ENCODE assay signal across 10 cellular contexts in the genomic region with DNA sequence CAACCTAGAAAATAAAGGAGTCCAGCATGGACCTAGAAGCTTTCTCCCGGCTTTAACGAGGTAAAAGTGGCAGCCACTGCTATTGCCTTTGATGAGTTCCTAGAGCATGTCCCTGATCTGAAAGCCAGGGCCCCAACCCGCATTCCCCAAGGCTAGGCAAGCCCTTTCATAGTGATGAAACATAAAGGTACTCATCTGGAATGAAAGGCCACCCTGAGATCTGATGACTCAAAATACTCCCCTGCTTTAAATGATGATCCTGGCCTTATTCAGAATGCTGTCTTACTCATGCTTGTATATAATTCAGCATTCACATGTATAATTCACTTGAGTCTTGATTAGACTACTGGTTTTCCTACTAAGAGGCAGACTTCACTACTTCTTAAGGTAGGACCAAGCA. TPM values are rescaled to one million over a fixed set of nuclear protein-coding genes. Genes with fewer than 3 reads are reported as not detected.
DNase-seq lines count a peak whose midpoint lies in the region; ATAC-seq, FAIRE-seq and TF ChIP-seq lines count a peak whose summit lies in the region.
"Had no signal": no experiment of that assay in that cellular context is flagged by ENCODE, and none has a peak within 500 bp of the region (broad histone marks: within the 10 kb centered on the region; RNA-seq: fewer than 3 reads in every experiment).

No MANE protein-coding gene starts in this region.

- no peak for TF ChIP-seq EP300 in SK-N-SH (IDR thresholded peaks at IDR 0.05; ENCODE audit: borderline replicate concordance in 1 of 2, low read depth in 1 of 2, low read length in 1 of 2)

- H2AFZ ChIP-seq in SK-N-SH (ENCODE audit: low read depth): no peak overlapping the region

- H3K4me1 ChIP-seq in SK-N-SH (ENCODE audit: control insufficient read depth in 1 of 2, insufficient read depth in 2 of 2, low read depth in 1 of 2, low read length in 1 of 2) (peaks cover 0 to 44% of the 10 kb centered on the region in 2 experiments; a peak in 2 of 4 replicates), esophagus (ENCODE audit: control insufficient read depth in 2 of 2, insufficient read depth in 2 of 2, low read length in 1 of 2) (peaks cover 0 to 4% of the 10 kb centered on the region in 2 donors), small intestine (ENCODE audit: control insufficient read depth in 2 of 2, insufficient read depth in 1 of 2, low read depth in 1 of 2, low read length in 1 of 2) (no peaks in the 10 kb centered on the region)
- H3K4me1 ChIP-seq: pancreas had no signal

- peaks cover 50 to 73% of the 10 kb centered on the region in 2 experiments for H3K36me3 ChIP-seq in SK-N-SH (replicated peaks in 1 of 2; ENCODE audit: control insufficient read depth in 1 of 2, insufficient read depth in 2 of 2, low read length in 1 of 2)
- H3K36me3 ChIP-seq in esophagus (ENCODE audit: control insufficient read depth in 2 of 2, insufficient read depth in 2 of 2, low read length in 1 of 2): peaks cover 13 to 17% of the 10 kb centered on the region in 2 donors
- peaks cover 20 to 36% of the 10 kb centered on the region in 2 donors for H3K36me3 ChIP-seq in small intestine (ENCODE audit: control insufficient read depth in 2 of 2, insufficient read depth in 2 of 2, low read length in 2 of 2)

- POLR2A ChIA-PET in SK-N-SH (lab: Yijun Ruan, JAX): no interaction called here

- TF ChIP-seq POLR2A in GM12891 (IDR thresholded peaks at IDR 0.05; ENCODE audit: low read depth, low read length): no peak

- WGBS in SK-N-SH (ENCODE audit: low lambda C conversion rate): 35% methylated on average over 3 of the region's 3 CpGs
- 45 to 56% methylated on average over 3 of the region's 3 CpGs for WGBS in esophagus, 2 donors
- 83 to 89% (median 84%) methylated on average over 3 of the region's 3 CpGs for WGBS in small intestine, 3 donors

- H3K27ac ChIP-seq in SK-N-SH (ENCODE audit: low read depth in 2 of 2, low read length in 1 of 2) (peak overlapping the region in 1 of 2 experiments; percentile 100; a peak in 2 of 4 replicates), esophagus (ENCODE audit: low read depth in 2 of 2, low read length in 1 of 2) (peak overlapping the region; percentile 28 to 40), small intestine (ENCODE audit: low read depth in 1 of 2, low read length in 1 of 2) (no peak overlapping the region)
- H3K27ac ChIP-seq: pancreas had no signal

- H3K4me3 ChIP-seq in SK-N-SH (ENCODE audit: low read depth in 2 of 2, low read length in 1 of 2) (no peak overlapping the region), esophagus (ENCODE audit: low read depth in 1 of 2, low read length in 2 of 2) (no peak overlapping the region), small intestine (ENCODE audit: low read depth in 1 of 2, low read length in 2 of 2) (no peak overlapping the region)
- H3K4me3 ChIP-seq: gastroesophageal sphincter, pancreas had no signal

- TF ChIP-seq CTCF in SK-N-SH (IDR thresholded peaks at IDR 0.05): no peak

- peaks cover 19% of the 10 kb centered on the region; the same call in 1 of the 2 replicates for H3K79me2 ChIP-seq in SK-N-SH (ENCODE audit: insufficient read depth)

- H3F3A ChIP-seq in SK-N-SH (replicated peaks; ENCODE audit: insufficient read depth): peaks cover 56% of the 10 kb centered on the region

- H3K27me3 ChIP-seq in SK-N-SH (ENCODE audit: insufficient read depth) (no peaks in the 10 kb centered on the region), esophagus (ENCODE audit: control insufficient read depth in 1 of 2, insufficient read depth in 2 of 2, low read length in 2 of 2) (no peaks in the 10 kb centered on the region), small intestine (ENCODE audit: control insufficient read depth in 2 of 2, insufficient read depth in 2 of 2, low read length in 2 of 2) (no peaks in the 10 kb centered on the region)
- H3K27me3 ChIP-seq: gastroesophageal sphincter, pancreas had no signal

- H3K9me3 ChIP-seq in SK-N-SH: no peaks in the 10 kb centered on the region
- no peaks in the 10 kb centered on the region for H3K9me3 ChIP-seq in esophagus (ENCODE audit: control insufficient read depth in 2 of 2, insufficient read depth in 1 of 2, low read depth in 1 of 2, low read length in 1 of 2)
- no peaks in the 10 kb centered on the region for H3K9me3 ChIP-seq in small intestine (ENCODE audit: control insufficient read depth, low read depth)
- H3K9me3 ChIP-seq: gastroesophageal sphincter, pancreas had no signal

- H3K9ac ChIP-seq in SK-N-SH: peak overlapping the region; percentile 70

- TF ChIP-seq RAD21 in SK-N-SH (IDR thresholded peaks at IDR 0.05; ENCODE audit: low read length): no peak

- H3K9me2 ChIP-seq in SK-N-SH: no peaks in the 10 kb centered on the region

- DNase-seq in ELR (ENCODE audit: low read depth) (peak; percentile 100), SK-N-SH (no peak), NCI-H2227 treated with DMSO at 0.1 percent for 48 hours (lab: John Stamatoyannopoulos, UW) (no peak), small intestine (no peak), GM12891 (ENCODE audit: insufficient read length, low spot score) (no peak)
- DNase-seq in stimulated activated CD4-positive, alpha-beta T cell treated with anti-CD3 and anti-CD28 coated beads, Interleukin-1b, Interleukin-23, amount 100 ng/mL, for 48 hours: peak; percentile 70
- DNase-seq: pancreas had no signal

- no peaks in the 10 kb centered on the region for H4K20me1 ChIP-seq in SK-N-SH (ENCODE audit: insufficient read depth)

- H3K4me2 ChIP-seq in SK-N-SH: peak overlapping the region; percentile 61; the same call in 1 of the 2 replicates

- FAIRE-seq in small intestine (lab: Jason Lieb, UNC) (no peak), GM12891 (lab: Jason Lieb, UNC) (no peak)
- FAIRE-seq: pancreas had no signal

- CTCF ChIA-PET in SK-N-SH (lab: Yijun Ruan, JAX): no interaction called here

- ATAC-seq in HG02973 (IDR thresholded peaks at IDR 0.05; ENCODE audit: unreplicated experiment): no peak
- ATAC-seq: gastroesophageal sphincter, pancreas had no signal

TF ChIP-seq in SK-N-SH, 30 proteins besides CTCF, POLR2A, EP300 and RAD21 (continues in another document):
- TF ChIP-seq NRF1 (IDR thresholded peaks at IDR 0.05; ENCODE audit: low read depth, low read length) (no peak), ZBTB33 (IDR thresholded peaks at IDR 0.05; ENCODE audit: borderline replicate concordance, low read depth) (0 out of 2 replicates have a peak, but pooled peaks have one; percentile 7)

TF ChIP-seq in GM12891, 5 proteins besides CTCF, POLR2A, EP300 and RAD21:
- TF ChIP-seq PAX5 (IDR thresholded peaks at IDR 0.05; ENCODE audit: insufficient read depth, low read length, severe bottlenecking) (no peak), POU2F2 (IDR thresholded peaks at IDR 0.05; ENCODE audit: low read depth, low read length) (no peak), SPI1 (IDR thresholded peaks at IDR 0.05; ENCODE audit: low read depth, low read length) (no peak), TAF1 (IDR thresholded peaks at IDR 0.05; ENCODE audit: low read depth, low read length) (no peak), POLR2AphosphoS5 (IDR thresholded peaks at IDR 0.05; ENCODE audit: low read depth, low read length) (no peak)
TF ChIP-seq in GM12891: peak in this region for 0.

RNA-seq across cellular contexts. Expression of gene TTPAL, which starts 21.3 kb away (rescaled TPM):
- 4.9 and 5.7 TPM in 2 replicates for polyA plus RNA-seq in SK-N-SH (2012; rRNA removed)
- 5.4 and 5.6 TPM in 2 replicates for polyA plus RNA-seq in SK-N-SH (2012; cell fraction: cytosol; rRNA removed)
- 12.4 and 16.5 TPM in 2 replicates for polyA plus RNA-seq in SK-N-SH (2012; cell fraction: nucleus; rRNA removed)
- 1 to 10 TPM; 3.1 to 5.0 TPM for polyA plus RNA-seq in esophagus
- polyA plus RNA-seq in small intestine: 1 to 10 TPM; 1.8 to 4.7 (median 2.4) TPM
- polyA plus RNA-seq in GM12891 (2012; ENCODE audit: low read depth, missing spikeins): 5.4 TPM

RNA-seq across cellular contexts. Expression of gene SERINC3, which starts 24.9 kb away (rescaled TPM):
- 105 and 173 TPM in 2 replicates for polyA plus RNA-seq in SK-N-SH (2012; rRNA removed)
- 101 and 124 TPM in 2 replicates for polyA plus RNA-seq in SK-N-SH (2012; cell fraction: cytosol; rRNA removed)
- 71.6 and 109 TPM in 2 replicates for polyA plus RNA-seq in SK-N-SH (2012; cell fraction: nucleus; rRNA removed)
- 10 to 100 TPM; 25.5 to 35.1 TPM for polyA plus RNA-seq in esophagus
- 10 to 100 TPM; 13.2 to 64.8 (median 14.3) TPM for polyA plus RNA-seq in small intestine
- polyA plus RNA-seq in GM12891 (2012; ENCODE audit: low read depth, missing spikeins): 26.3 TPM

Comparison
In these comparisons a context has a peak if more than half of its experiments do, and no peak if none do; other contexts are left out.
1. DNase-seq: peak in ELR (single experiment) and stimulated activated CD4-positive, alpha-beta T cell treated with anti-CD3 and anti-CD28 coated beads, Interleukin-1b, Interleukin-23, amount 100 ng/mL, for 48 hours (single experiment); none in SK-N-SH (single experiment), NCI-H2227 treated with DMSO at 0.1 percent for 48 hours (single experiment), small intestine (single experiment) and GM12891 (single experiment).
2. H3K27ac ChIP-seq: peak in esophagus (2 of 2); none in small intestine (0 of 2).